ENCODE assay signal across 1 cellular context in the genomic region with DNA sequence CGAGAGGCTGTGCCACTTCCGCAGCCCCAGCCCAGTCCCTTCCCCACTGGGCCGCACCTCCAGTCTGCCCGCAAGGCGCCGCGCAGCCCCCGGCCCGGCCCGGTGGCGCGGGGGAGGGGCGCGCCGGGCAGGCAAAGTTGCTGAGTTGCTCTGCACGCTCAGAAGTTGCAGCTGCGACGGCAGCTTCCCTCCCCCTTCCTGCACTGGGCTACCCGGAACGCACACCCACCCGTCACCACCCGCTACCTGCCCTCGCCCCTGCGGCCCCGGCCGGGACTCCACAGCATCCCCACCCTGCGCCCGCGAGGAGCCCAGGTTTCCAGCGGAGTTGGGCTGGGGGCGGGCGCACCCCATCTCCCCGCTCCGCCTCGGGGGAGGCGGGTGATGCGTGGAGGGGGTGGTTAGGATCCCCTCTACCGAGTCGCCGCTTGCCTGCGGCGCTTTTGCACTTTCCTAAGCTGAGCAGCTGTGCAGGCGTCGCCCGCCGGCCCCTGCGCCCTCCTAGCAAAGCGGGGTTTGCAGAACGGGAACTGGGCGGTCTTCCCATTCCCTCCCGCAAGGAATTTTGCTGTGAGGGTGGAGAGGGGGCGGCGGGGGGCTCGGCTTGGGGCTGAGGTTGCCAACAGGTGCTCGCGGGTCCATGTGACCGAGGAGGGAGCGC.
TF ChIP-seq lines count a peak whose summit lies in the region.

No MANE protein-coding gene starts in this region.

TF ChIP-seq in H1, 55 proteins besides CTCF, POLR2A, EP300 and RAD21 (continued from another document):
- peak in 1 of 2 experiments; percentile 71; a peak in 1 of 4 replicates for TF ChIP-seq HDAC2 (IDR thresholded peaks at IDR 0.05; ENCODE audit: borderline replicate concordance in 1 of 2, low read depth in 2 of 2, low read length in 2 of 2)
- peak; percentile 53; the same call in 1 of the 2 replicates for TF ChIP-seq TAF1 (IDR thresholded peaks at IDR 0.05; ENCODE audit: low read depth, low read length)
- no peak for TF ChIP-seq GABPA (IDR thresholded peaks at IDR 0.05; ENCODE audit: borderline replicate concordance, insufficient read depth, low read length)
- TF ChIP-seq RBBP5 (IDR thresholded peaks at IDR 0.05; ENCODE audit: borderline replicate concordance, low read depth, low read length): 0 out of 2 replicates have a peak, but pooled peaks have one; percentile 67
- TF ChIP-seq RFX5 (IDR thresholded peaks at IDR 0.05; ENCODE audit: borderline replicate concordance, low read depth, low read length): no peak
- peak; percentile 87 for TF ChIP-seq ASH2L (IDR thresholded peaks at IDR 0.05; ENCODE audit: low read length)
- TF ChIP-seq SP4 (IDR thresholded peaks at IDR 0.05; ENCODE audit: low read length): no peak
- TF ChIP-seq KDM4A (IDR thresholded peaks at IDR 0.05; ENCODE audit: low read depth, low read length, severe bottlenecking): peak; percentile 39
- TF ChIP-seq KDM5A (IDR thresholded peaks at IDR 0.05; ENCODE audit: low read length): no peak
- no peak for TF ChIP-seq TAF7 (optimal IDR thresholded peaks at IDR 0.05; ENCODE audit: borderline replicate concordance, low read depth, low read length)
- TF ChIP-seq BACH1 (IDR thresholded peaks at IDR 0.05; ENCODE audit: low read length): 0 out of 2 replicates have a peak, but pooled peaks have one; percentile 6
- TF ChIP-seq MAFK (IDR thresholded peaks at IDR 0.05; ENCODE audit: low read depth, low read length): peak; percentile 19; the same call in 1 of the 2 replicates
TF ChIP-seq in H1: peak in this region for 10.
